ENCODE assay signal across 17 cellular contexts in the genomic region with DNA sequence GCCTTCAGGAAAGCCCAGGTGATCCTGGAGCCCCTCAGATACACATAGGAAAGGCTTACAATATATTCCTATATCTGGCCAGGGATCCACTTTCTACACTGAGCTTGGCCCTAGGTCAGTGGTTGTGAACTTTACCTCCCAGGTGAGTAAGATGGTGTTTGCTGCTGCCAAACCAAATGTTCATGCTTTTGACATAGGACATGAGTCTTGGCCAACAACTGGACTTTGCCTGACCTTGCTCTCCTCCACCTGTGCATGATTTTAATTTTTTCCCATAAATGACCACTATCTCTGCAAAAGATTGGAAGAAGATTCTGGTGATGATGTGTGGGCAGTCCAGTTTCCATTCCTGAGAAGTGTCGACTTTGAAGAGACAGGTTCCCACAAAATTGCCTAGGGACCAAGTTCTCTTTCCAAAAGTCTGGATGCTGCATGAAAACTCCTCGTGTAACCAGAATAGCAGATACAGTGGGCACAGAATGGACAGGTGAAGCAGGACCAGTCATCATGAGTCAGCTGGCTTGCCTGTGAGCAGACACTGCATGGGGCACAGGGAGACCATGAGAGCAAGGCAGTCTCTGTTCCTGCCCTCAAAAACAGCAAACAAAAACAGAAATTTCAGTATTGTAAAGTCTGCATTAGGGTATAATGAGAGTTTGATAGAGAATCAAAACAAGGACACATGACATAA.
"Had no signal": no experiment of that assay in that cellular context is flagged by ENCODE, and none has a peak within 500 bp of the region (broad histone marks: within the 10 kb centered on the region; RNA-seq: fewer than 3 reads in every experiment).

No MANE protein-coding gene starts in this region.

- H3K4me1 Mint-ChIP-seq: immature natural killer cell; naive thymus-derived CD8-positive, alpha-beta T cell had no signal

- H3K27me3 Mint-ChIP-seq: naive thymus-derived CD8-positive, alpha-beta T cell had no signal

- H3K9me3 ChIP-seq: mucosa of descending colon, right atrium auricular region, thoracic aorta, transverse colon had no signal

- DNase-seq: effector memory CD4-positive, alpha-beta T cell; erythroblast; foreskin keratinocyte; immature natural killer cell; left colon; mammary epithelial cell; mucosa of descending colon; naive thymus-derived CD8-positive, alpha-beta T cell; posterior cingulate gyrus; small intestine; stimulated activated CD4-positive, alpha-beta T cell treated with anti-CD3 and anti-CD28 coated beads, Interleukin-12 subunit alpha, Interleukin-12 subunit beta, amount 100 ng/mL, for 4 hours; stimulated activated naive CD4-positive, alpha-beta T cell; stomach; substantia nigra; transverse colon had no signal

- H3K4me3 ChIP-seq: mucosa of descending colon, right atrium auricular region, stomach, thoracic aorta, transverse colon had no signal

- H3K4me1 ChIP-seq: foreskin keratinocyte, right atrium auricular region, stomach, transverse colon had no signal

- H3K4me3 Mint-ChIP-seq: immature natural killer cell; naive thymus-derived CD8-positive, alpha-beta T cell had no signal

- H3K36me3 ChIP-seq: right atrium auricular region, stomach, thoracic aorta, transverse colon had no signal

- H3K27me3 ChIP-seq: foreskin keratinocyte, right atrium auricular region, stomach, transverse colon had no signal

- ATAC-seq: foreskin keratinocyte; left colon; mucosa of descending colon; naive thymus-derived CD8-positive, alpha-beta T cell had no signal

- H3K27ac Mint-ChIP-seq: immature natural killer cell; naive thymus-derived CD8-positive, alpha-beta T cell had no signal

- H3K36me3 Mint-ChIP-seq: immature natural killer cell; naive thymus-derived CD8-positive, alpha-beta T cell had no signal

- H3K27ac ChIP-seq: foreskin keratinocyte, right atrium auricular region, stomach, thoracic aorta, transverse colon had no signal
